In genomic region chr17:31095239-31096105, GRCh38 we compare ENCODE assay signal across 8 cellular contexts. TPM values are rescaled to one million over a fixed set of nuclear protein-coding genes. Genes with fewer than 3 reads are reported as not detected.
DNase-seq lines count a peak whose midpoint lies in the region; ATAC-seq and TF ChIP-seq lines count a peak whose summit lies in the region.

No MANE protein-coding gene starts in this region.

- H3K9me3 Mint-ChIP-seq in CD4-positive, CD25-positive, alpha-beta regulatory T cell: peaks cover 0 to 1% (median 0%) of the 10 kb centered on the region in 7 donors
- no peaks in the 10 kb centered on the region for H3K9me3 Mint-ChIP-seq in WTC11

- H3K4me1 ChIP-seq in CD4-positive, CD25-positive, alpha-beta regulatory T cell (ENCODE audit: control insufficient read depth, insufficient read depth, low read length, poor library complexity, severe bottlenecking): peaks cover 9% of the 10 kb centered on the region

- no peaks in the 10 kb centered on the region for H3K9me3 ChIP-seq in CD4-positive, CD25-positive, alpha-beta regulatory T cell (ENCODE audit: control insufficient read depth in 2 of 2, low read length in 2 of 2)

- no peaks in the 10 kb centered on the region for H3K36me3 Mint-ChIP-seq in CD4-positive, CD25-positive, alpha-beta regulatory T cell
- H3K36me3 Mint-ChIP-seq in WTC11: no peaks in the 10 kb centered on the region

- H3K27me3 ChIP-seq in CD4-positive, CD25-positive, alpha-beta regulatory T cell (ENCODE audit: control insufficient read depth, insufficient read depth, low read length): no peaks in the 10 kb centered on the region

- peaks cover 0 to 19% (median 16%) of the 10 kb centered on the region in 4 donors for H3K4me1 Mint-ChIP-seq in CD4-positive, CD25-positive, alpha-beta regulatory T cell
- H3K4me1 Mint-ChIP-seq in WTC11: peaks cover 23% of the 10 kb centered on the region

- H3K27ac Mint-ChIP-seq in CD4-positive, CD25-positive, alpha-beta regulatory T cell: peak overlapping the region; percentile 94 to 98 (median 98)
- peak overlapping the region; percentile 96 for H3K27ac Mint-ChIP-seq in WTC11

- DNase-seq in CD4-positive, CD25-positive, alpha-beta regulatory T cell: peak; percentile 9 to 48 (median 31)
- DNase-seq in NCI-H1092 treated with DMSO at 0.1 percent for 48 hours (lab: John Stamatoyannopoulos, UW): peak; percentile 37
- peak; percentile 80 for DNase-seq in WTC11 (ENCODE audit: low spot score)
- peak; percentile 79 for DNase-seq in coronary artery (ENCODE audit: low spot score)
- peak; percentile 58 for DNase-seq in kidney tubule cell (ENCODE audit: low spot score)
- DNase-seq in stimulated activated CD4-positive, alpha-beta T cell treated with anti-CD3 and anti-CD28 coated beads, Interleukin-1b, Interleukin-23, amount 100 ng/mL, for 48 hours: peak; percentile 16

- CTCF ChIA-PET in WTC11 (lab: Charles Lee): interaction anchor here (1.0 to 2.2 kb wide), 5 partner anchors 12 to 34 kb away, joined by 3 to 8 read pairs (median 5); no protein-coding TSS in a partner anchor

- POLR2A ChIA-PET in WTC11 (lab: Charles Lee): interaction anchor here (0.7 to 1.4 kb wide), 8 partner anchors 34 to 392 kb away, joined by 3 to 9 read pairs (median 4); partner anchors contain the start of genes CRLF3 and RNF135

- TF ChIP-seq CTCF in WTC11 (IDR thresholded peaks at IDR 0.05): no peak
- TF ChIP-seq CTCF in coronary artery (IDR thresholded peaks at IDR 0.05): no peak

- ATAC-seq in CD4-positive, CD25-positive, alpha-beta regulatory T cell (ENCODE audit: low read depth in 2 of 2): peak; percentile 35 to 52
- ATAC-seq in GM21529 (IDR thresholded peaks at IDR 0.05; ENCODE audit: unreplicated experiment) (peak; percentile 26), WTC11 (peak; percentile 81), HG02884 (IDR thresholded peaks at IDR 0.05; ENCODE audit: unreplicated experiment) (no peak)

- H3K36me3 ChIP-seq in CD4-positive, CD25-positive, alpha-beta regulatory T cell (ENCODE audit: control insufficient read depth, insufficient read depth, low read length): no peaks in the 10 kb centered on the region

- peak overlapping the region; percentile 79 for H3K4me3 ChIP-seq in CD4-positive, CD25-positive, alpha-beta regulatory T cell (ENCODE audit: low read depth, low read length)
- H3K4me3 ChIP-seq in coronary artery: peak overlapping the region; percentile 99

- H3K27me3 Mint-ChIP-seq in CD4-positive, CD25-positive, alpha-beta regulatory T cell: no peaks in the 10 kb centered on the region
- no peaks in the 10 kb centered on the region for H3K27me3 Mint-ChIP-seq in WTC11 (ENCODE audit: low read depth)

- peak overlapping the region; percentile 73 for H3K27ac ChIP-seq in CD4-positive, CD25-positive, alpha-beta regulatory T cell (ENCODE audit: insufficient read depth, low read length, poor library complexity, severe bottlenecking)
- peak overlapping the region; percentile 92 to 98 for H3K27ac ChIP-seq in coronary artery

- H3K4me3 Mint-ChIP-seq in CD4-positive, CD25-positive, alpha-beta regulatory T cell: peak overlapping the region; percentile 85 to 97 (median 90)
- H3K4me3 Mint-ChIP-seq in WTC11: peak overlapping the region; percentile 93

TF ChIP-seq in WTC11, 78 proteins besides CTCF, POLR2A, EP300 and RAD21:
- TF ChIP-seq ZNF232 (CRISPR knock-in tag; IDR thresholded peaks at IDR 0.05) (peak; percentile 30; the same call in 1 of the 2 replicates), RORB (CRISPR knock-in tag; IDR thresholded peaks at IDR 0.05) (no peak), AFF4 (CRISPR knock-in tag; IDR thresholded peaks at IDR 0.05; ENCODE audit: borderline replicate concordance) (no peak), HMGXB4 (CRISPR knock-in tag; IDR thresholded peaks at IDR 0.05) (0 out of 2 replicates have a peak, but pooled peaks have one; percentile 25), ZNF281 (CRISPR knock-in tag; IDR thresholded peaks at IDR 0.05) (0 out of 2 replicates have a peak, but pooled peaks have one; percentile 40), ZNF671 (CRISPR knock-in tag; IDR thresholded peaks at IDR 0.05) (no peak), MYBL2 (CRISPR knock-in tag; IDR thresholded peaks at IDR 0.05) (0 out of 2 replicates have a peak, but pooled peaks have one; percentile 24), ETV6 (CRISPR knock-in tag; IDR thresholded peaks at IDR 0.05) (peak; percentile 47; the same call in 1 of the 2 replicates), ZNF138 (CRISPR knock-in tag; conservative IDR thresholded peaks at IDR 0.05) (no peak), SP1 (CRISPR knock-in tag; conservative IDR thresholded peaks at IDR 0.05) (no peak)
TF ChIP-seq in WTC11: peak in this region for 5.

RNA-seq across cellular contexts. Expression of gene NF1, which starts 0.7 kb away (rescaled TPM):
- 45.2 TPM for total RNA-seq in CD4-positive, CD25-positive, alpha-beta regulatory T cell
- polyA plus RNA-seq in CD4-positive, CD25-positive, alpha-beta regulatory T cell: 10 to 100 TPM; 19.7 to 47.3 (median 35.7) TPM
- 33.6 to 39.0 TPM (median 35.4 TPM) in 3 replicates for total RNA-seq in WTC11 (2021)

Comparison
In these comparisons a context has a peak if more than half of its experiments do, and no peak if none do; other contexts are left out.
1. DNase-seq: peak in every context shown above with its lines; median percentile 80 in WTC11; 79 in coronary artery; 58 in kidney tubule cell; 37 in NCI-H1092 treated with DMSO at 0.1 percent for 48 hours; 31 in CD4-positive, CD25-positive, alpha-beta regulatory T cell; 16 in stimulated activated CD4-positive, alpha-beta T cell treated with anti-CD3 and anti-CD28 coated beads, Interleukin-1b, Interleukin-23, amount 100 ng/mL, for 48 hours.